In genomic region chr18:58135170-58135569, GRCh38 we compare ENCODE assay signal across 9 cellular contexts.
A peak's percentile ranks its signal among the peaks of the same experiment; 100 is the strongest.
DNase-seq lines count a peak whose midpoint lies in the region; ATAC-seq, FAIRE-seq and TF ChIP-seq lines count a peak whose summit lies in the region.
"Had no signal": no experiment of that assay in that cellular context is flagged by ENCODE, and none has a peak within 500 bp of the region (broad histone marks: within the 10 kb centered on the region; RNA-seq: fewer than 3 reads in every experiment).

No MANE protein-coding gene starts in this region.

- no peaks in the 10 kb centered on the region for H3K36me3 ChIP-seq in pancreas
- H3K36me3 ChIP-seq: tibial nerve had no signal

- H3K27ac ChIP-seq in pancreas, result no peak overlapping the region
- H3K27ac ChIP-seq: parathyroid adenoma, tibial nerve had no signal

- TF ChIP-seq POLR2A in GM18505 (IDR thresholded peaks at IDR 0.05; ENCODE audit: borderline replicate concordance, extremely low read depth, insufficient read depth, insufficient read length), result no peak

- TF ChIP-seq CTCF in astrocyte of the spinal cord (IDR thresholded peaks at IDR 0.05; ENCODE audit: low read depth, low read length) (no peak), pancreas (IDR thresholded peaks at IDR 0.05) (no peak)

- no peaks in the 10 kb centered on the region for H3K9me3 ChIP-seq in pancreas
- H3K9me3 ChIP-seq: tibial nerve had no signal

- ATAC-seq in GM18498 (IDR thresholded peaks at IDR 0.05; ENCODE audit: unreplicated experiment), result peak; percentile 76
- peak; percentile 54 for ATAC-seq in HG02870 (IDR thresholded peaks at IDR 0.05; ENCODE audit: unreplicated experiment)
- peak in 3 of 4 donors; percentile 23 to 50 (median 36) for ATAC-seq in pancreas
- no peak for ATAC-seq in GM18505 (IDR thresholded peaks at IDR 0.05; ENCODE audit: unreplicated experiment)

- peaks cover 11 to 18% (median 15%) of the 10 kb centered on the region in 3 donors for H3K4me1 ChIP-seq in pancreas

- in situ Hi-C loops in astrocyte of the spinal cord (cut with HindIII; ENCODE audit: low sequenced_read_pairs), result no loop called here

- WGBS in pancreas, 2 donors, result 45 to 51% methylated on average over 5 of the region's 5 CpGs

- DNase-seq in astrocyte of the spinal cord (ENCODE audit: low read depth, low spot score) (peak; percentile 95), pancreas (no peak), NK-92 (lab: John Stamatoyannopoulos, UW; ENCODE audit: unreplicated experiment) (no peak), iPS-NIHi11 (ENCODE audit: low spot score) (no peak)

- H3K4me3 ChIP-seq in astrocyte of the spinal cord (ENCODE audit: low read depth, low read length), result no peak overlapping the region
- no peak overlapping the region for H3K4me3 ChIP-seq in pancreas
- H3K4me3 ChIP-seq: tibial nerve had no signal

- intact Hi-C loops in pancreas (cut with DNase I), result no loop called here

- no peak for FAIRE-seq in pancreas (lab: Jason Lieb, UNC)

- no peaks in the 10 kb centered on the region for H3K27me3 ChIP-seq in pancreas
- H3K27me3 ChIP-seq: tibial nerve had no signal
